8 cellular contexts compared by ENCODE assay signal in genomic region chr18:26091047-26091630, GRCh38. TPM values are rescaled to one million over a fixed set of nuclear protein-coding genes. Genes with fewer than 3 reads are reported as not detected.
DNase-seq lines count a peak whose midpoint lies in the region; ATAC-seq, FAIRE-seq and TF ChIP-seq lines count a peak whose summit lies in the region.

No MANE protein-coding gene starts in this region.

- H3K9me3 ChIP-seq in A549, result no peaks in the 10 kb centered on the region

- TF ChIP-seq CTCF in A549 (IDR thresholded peaks at IDR 0.05), result no peak

- peak overlapping the region; percentile 81 for H3K4me2 ChIP-seq in A549

- 4% methylated on average over 13 of the region's 29 CpGs for WGBS in A549 (ENCODE audit: missing lambda C conversion rate)

- CTCF ChIA-PET in A549 (lab: Yijun Ruan, JAX), result no interaction called here

- POLR2A ChIA-PET in A549 (lab: Yijun Ruan, JAX), result interaction anchor here (1.0 kb wide), 1 partner anchor 16 kb away, joined by 3 read pairs; no protein-coding TSS in a partner anchor

- no peak for FAIRE-seq in A549 (lab: Jason Lieb, UNC)

- peaks cover 21% of the 10 kb centered on the region for H3K4me1 ChIP-seq in A549

- no peak for TF ChIP-seq POLR2A in A549 (IDR thresholded peaks at IDR 0.05; ENCODE audit: low read length)

- H3K27ac ChIP-seq in A549 (peak overlapping the region; percentile 99), angular gyrus (ENCODE audit: low read depth, low read length) (peak overlapping the region; percentile 99)

- H3K4me3 ChIP-seq in A549, result peak overlapping the region; percentile 95

- DNase-seq in A549 (ENCODE audit: low read depth in 1 of 2, low spot score in 1 of 2) (peak; percentile 50 to 78), NCI-H510A (lab: John Stamatoyannopoulos, UW) (peak; percentile 7), iPS-NIHi11 (ENCODE audit: low spot score) (peak; percentile 58), UCSD-AML1 (lab: John Stamatoyannopoulos, UW; ENCODE audit: unreplicated experiment) (no peak)
- no peak for DNase-seq in stimulated activated naive CD8-positive, alpha-beta T cell treated with anti-CD3 and anti-CD28 coated beads, Interleukin-15, Interleukin-2, amounts not matched to agents 100 U/mL and 50 U/mL, for 24 hours

- peak; percentile 70 to 82 for ATAC-seq in A549
- peak; percentile 59 for ATAC-seq in GM18511 (IDR thresholded peaks at IDR 0.05; ENCODE audit: unreplicated experiment)
- peak; percentile 40 for ATAC-seq in HG02870 (IDR thresholded peaks at IDR 0.05; ENCODE audit: unreplicated experiment)
- ATAC-seq in stimulated activated naive CD8-positive, alpha-beta T cell treated with anti-CD3 and anti-CD28 coated beads, Interleukin-15, Interleukin-2, amounts not matched to agents 100 U/mL and 50 U/mL, for 24 hours, result peak; percentile 50

- no peak for TF ChIP-seq EP300 in A549 (IDR thresholded peaks at IDR 0.05)

- no peak for TF ChIP-seq RAD21 in A549 (conservative IDR thresholded peaks at IDR 0.05 in 1 of 2, IDR thresholded peaks at IDR 0.05 in 1 of 2)

TF ChIP-seq in A549, 52 proteins besides CTCF, POLR2A, EP300 and RAD21:
- peak; percentile 37; the same call in 1 of the 2 replicates for TF ChIP-seq E2F6 (IDR thresholded peaks at IDR 0.05; ENCODE audit: borderline replicate concordance, low read depth)
- no peak for TF ChIP-seq HOXB13 (CRISPR knock-in tag; IDR thresholded peaks at IDR 0.05; ENCODE audit: low read depth)
- 0 out of 2 replicates have a peak, but pooled peaks have one; percentile 13 for TF ChIP-seq KDM1A (IDR thresholded peaks at IDR 0.05; ENCODE audit: low read depth)
- no peak for TF ChIP-seq CBX8 (IDR thresholded peaks at IDR 0.05)
- peak; percentile 43; the same call in 1 of the 2 replicates for TF ChIP-seq MAX (IDR thresholded peaks at IDR 0.05)
- TF ChIP-seq PHF8 (IDR thresholded peaks at IDR 0.05; ENCODE audit: borderline replicate concordance, low read depth), result peak; percentile 16; the same call in 1 of the 2 replicates
- no peak for TF ChIP-seq NPAS2 (CRISPR knock-in tag; IDR thresholded peaks at IDR 0.05; ENCODE audit: borderline replicate concordance)

RNA-seq across cellular contexts. Expression of gene SS18, which starts 0.7 kb away (rescaled TPM):
- 108 and 119 TPM in 2 replicates for polyA plus RNA-seq in A549 (2011; rRNA removed)
- 69.5 and 77.4 TPM in 2 replicates for polyA plus RNA-seq in A549 (2012; cell fraction: cytosol; rRNA removed)
- polyA plus RNA-seq in A549 (2012; cell fraction: nucleus; rRNA removed), result 111 and 118 TPM in 2 replicates
- polyA plus RNA-seq in A549 (2017; fragmentation: RNase III; extraction: RNeasy Plus Mini Kit Qiagen cat#74134 plus additional on column Dnase treatment), result 57.4 to 63.1 TPM (median 59.0 TPM) in 3 replicates
- 216 and 290 TPM in 2 replicates for polyA minus RNA-seq in A549 (2011; rRNA and poly(A)+ RNA removed)

RNA-seq across cellular contexts. Expression of gene PSMA8, which starts 42.5 kb away (rescaled TPM):
- not detected in 2 replicates for polyA plus RNA-seq in A549 (2011; rRNA removed)
- not detected in 2 replicates for polyA plus RNA-seq in A549 (2012; cell fraction: cytosol; rRNA removed)
- not detected in 2 replicates for polyA plus RNA-seq in A549 (2012; cell fraction: nucleus; rRNA removed)
- polyA plus RNA-seq in A549 (2017; fragmentation: RNase III; extraction: RNeasy Plus Mini Kit Qiagen cat#74134 plus additional on column Dnase treatment), result not detected in 3 replicates
- not detected in 2 replicates for polyA minus RNA-seq in A549 (2011; rRNA and poly(A)+ RNA removed)

Comparison
In these comparisons a context has a peak if more than half of its experiments do, and no peak if none do; other contexts are left out.
1. DNase-seq: peak in A549 (2 of 2), NCI-H510A (single experiment) and iPS-NIHi11 (single experiment); none in stimulated activated naive CD8-positive, alpha-beta T cell treated with anti-CD3 and anti-CD28 coated beads, Interleukin-15, Interleukin-2, amounts not matched to agents 100 U/mL and 50 U/mL, for 24 hours (single experiment) and UCSD-AML1 (single experiment).
2. Peak in every context shown above with its lines, with median percentiles within 50 percentile points of each other: ATAC-seq.